1 cellular context compared by ENCODE assay signal in genomic region chr4:42656986-42657792, GRCh38.
TF ChIP-seq lines count a peak whose summit lies in the region.

Gene ATP8A1, minus strand, starts transcription at chr4:42657105. Its CDS starts 232 bp downstream, at chr4:42656873.

TF ChIP-seq in HEK293, 187 proteins besides CTCF, POLR2A, EP300 and RAD21 (continued from another document and continues in another):
- TF ChIP-seq ZBTB6 (tag by site-specific recombination; IDR thresholded peaks at IDR 0.05) = no peak; the same call in 1 of the 2 replicates
- no peak for TF ChIP-seq ZSCAN18 (tag by site-specific recombination; IDR thresholded peaks at IDR 0.05)
- peak; percentile 13; the same call in 1 of the 2 replicates for TF ChIP-seq ZNF10 (tag by site-specific recombination; IDR thresholded peaks at IDR 0.05)
- no peak for TF ChIP-seq ZNF280C (tag by site-specific recombination; IDR thresholded peaks at IDR 0.05)
- 0 out of 2 replicates have a peak, but pooled peaks have one; percentile 45 for TF ChIP-seq ZBTB21 (tag by site-specific recombination; IDR thresholded peaks at IDR 0.05)
- no peak for TF ChIP-seq ZNF416 (tag by site-specific recombination; IDR thresholded peaks at IDR 0.05)
- TF ChIP-seq WT1 (tag by site-specific recombination; IDR thresholded peaks at IDR 0.05) = no peak
- no peak for TF ChIP-seq ZNF174 (tag by site-specific recombination; IDR thresholded peaks at IDR 0.05)
- no peak for TF ChIP-seq FEZF1 (tag by site-specific recombination; IDR thresholded peaks at IDR 0.05)
- no peak for TF ChIP-seq ZSCAN4 (tag by site-specific recombination; IDR thresholded peaks at IDR 0.05)
- no peak for TF ChIP-seq ZNF623 (tag by site-specific recombination; IDR thresholded peaks at IDR 0.05)
- TF ChIP-seq KLF16 (tag by site-specific recombination; IDR thresholded peaks at IDR 0.05) = peak; percentile 85; the same call in 1 of the 2 replicates
- no peak for TF ChIP-seq ZNF785 (tag by site-specific recombination; IDR thresholded peaks at IDR 0.05)
- no peak for TF ChIP-seq ZNF518A (tag by site-specific recombination; conservative IDR thresholded peaks at IDR 0.05; ENCODE audit: low read depth)
- no peak for TF ChIP-seq HOXD13 (CRISPR knock-in tag; IDR thresholded peaks at IDR 0.05; ENCODE audit: borderline replicate concordance)
- no peak for TF ChIP-seq ZNF366 (tag by site-specific recombination; conservative IDR thresholded peaks at IDR 0.05)
- no peak for TF ChIP-seq ZNF214 (tag by site-specific recombination; IDR thresholded peaks at IDR 0.05; ENCODE audit: borderline replicate concordance)
- no peak for TF ChIP-seq REPIN1 (tag by site-specific recombination; IDR thresholded peaks at IDR 0.05; ENCODE audit: low read depth)
- no peak for TF ChIP-seq ZNF302 (tag by site-specific recombination; IDR thresholded peaks at IDR 0.05; ENCODE audit: low read depth)
- peak; percentile 59 for TF ChIP-seq ZFHX2 (tag by site-specific recombination; conservative IDR thresholded peaks at IDR 0.05)
- TF ChIP-seq ZNF76 (tag by site-specific recombination; IDR thresholded peaks at IDR 0.05; ENCODE audit: borderline replicate concordance, low read depth) = peak; percentile 57; the same call in 1 of the 2 replicates
- TF ChIP-seq ZEB2 (tag by site-specific recombination; IDR thresholded peaks at IDR 0.05) = peak; percentile 34; the same call in 1 of the 2 replicates
- TF ChIP-seq IKZF3 (tag by site-specific recombination; IDR thresholded peaks at IDR 0.05) = no peak
- no peak for TF ChIP-seq ZNF148 (tag by site-specific recombination; IDR thresholded peaks at IDR 0.05; ENCODE audit: borderline replicate concordance)
- TF ChIP-seq ZNF121 (tag by site-specific recombination; IDR thresholded peaks at IDR 0.05) = no peak
- no peak for TF ChIP-seq ZNF48 (tag by site-specific recombination; IDR thresholded peaks at IDR 0.05)
- TF ChIP-seq PRDM2 (tag by site-specific recombination; IDR thresholded peaks at IDR 0.05; ENCODE audit: borderline replicate concordance) = no peak
- 0 out of 2 replicates have a peak, but pooled peaks have one; percentile 65 for TF ChIP-seq ZBTB7A (tag by site-specific recombination; IDR thresholded peaks at IDR 0.05; ENCODE audit: low read depth)
- no peak for TF ChIP-seq ZNF514 (tag by site-specific recombination; IDR thresholded peaks at IDR 0.05)
- TF ChIP-seq SP3 (tag by site-specific recombination; IDR thresholded peaks at IDR 0.05) = peak; percentile 86
- TF ChIP-seq ZNF140 (tag by site-specific recombination; IDR thresholded peaks at IDR 0.05) = no peak
- TF ChIP-seq ZNF747 (tag by site-specific recombination; IDR thresholded peaks at IDR 0.05) = no peak
- no peak for TF ChIP-seq ZNF26 (tag by site-specific recombination; IDR thresholded peaks at IDR 0.05)
- TF ChIP-seq SP7 (tag by site-specific recombination; IDR thresholded peaks at IDR 0.05) = peak; percentile 74
- TF ChIP-seq ZNF202 (tag by site-specific recombination; IDR thresholded peaks at IDR 0.05; ENCODE audit: borderline replicate concordance) = no peak
- no peak for TF ChIP-seq ZNF664 (tag by site-specific recombination; IDR thresholded peaks at IDR 0.05)
- TF ChIP-seq ZNF701 (tag by site-specific recombination; IDR thresholded peaks at IDR 0.05) = no peak
- no peak for TF ChIP-seq GLI2 (tag by site-specific recombination; IDR thresholded peaks at IDR 0.05; ENCODE audit: borderline replicate concordance, low read depth)
- no peak for TF ChIP-seq HOXC10 (CRISPR knock-in tag; IDR thresholded peaks at IDR 0.05)
- TF ChIP-seq ZBTB17 (tag by site-specific recombination; IDR thresholded peaks at IDR 0.05) = peak; percentile 89
- TF ChIP-seq ZNF426 (tag by site-specific recombination; IDR thresholded peaks at IDR 0.05) = no peak
